8 cellular contexts compared by ENCODE assay signal in the genomic region with DNA sequence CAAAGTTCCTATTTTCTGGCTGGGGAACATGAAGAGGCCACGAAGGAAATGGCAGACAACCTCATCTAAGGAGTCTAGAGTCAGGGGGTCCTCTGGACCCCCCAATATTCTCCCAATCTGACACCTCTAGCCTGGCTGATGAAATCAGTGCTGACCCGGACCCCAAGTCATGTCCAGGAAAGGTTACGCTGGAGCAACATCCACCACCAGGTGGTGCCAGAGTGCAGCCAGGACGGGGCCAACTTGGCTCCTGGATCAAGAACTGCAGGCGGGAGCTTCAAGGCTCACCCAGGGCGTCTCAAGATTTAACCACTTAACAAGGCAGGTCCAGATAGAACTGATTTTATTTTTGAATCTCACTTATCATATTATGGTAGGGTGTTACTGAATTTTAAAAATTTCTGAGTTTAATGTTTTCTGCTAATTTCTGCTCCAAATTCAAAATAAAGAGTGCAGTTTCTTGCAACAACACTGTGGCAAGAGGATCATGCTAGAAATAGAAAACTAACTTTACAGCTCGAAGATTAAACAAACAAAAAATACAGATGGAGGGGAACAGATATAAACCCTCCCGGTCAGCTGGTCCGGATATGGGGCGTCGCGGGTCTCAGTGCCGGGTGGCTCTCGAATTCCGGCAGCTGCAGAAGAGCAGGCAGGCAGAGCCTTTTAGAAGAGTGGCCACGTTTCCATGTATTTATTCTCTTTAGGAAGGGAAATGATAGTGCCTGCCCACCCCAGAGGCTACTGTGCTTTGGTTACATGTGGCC.
DNase-seq lines count a peak whose midpoint lies in the region; ATAC-seq and TF ChIP-seq lines count a peak whose summit lies in the region.

No MANE protein-coding gene starts in this region.

- no peaks in the 10 kb centered on the region for H3K9me2 ChIP-seq in PC-3 (replicated peaks; ENCODE audit: low read length)

- CTCF ChIA-PET in PC-3 (lab: Charles Lee) = interaction anchor here (0.5 to 0.7 kb wide), 6 partner anchors 9 to 136 kb away, joined by 3 read pairs; a partner anchor contains a TSS

- H2AFZ ChIP-seq in PC-3 (ENCODE audit: low read length) = no peak overlapping the region

- no peak overlapping the region for H3K27ac ChIP-seq in PC-3 (ENCODE audit: low read length)

- POLR2A ChIA-PET in PC-3 (lab: Charles Lee; ENCODE audit: unreplicated experiment) = no interaction called here

- peak overlapping the region; percentile 96 to 99 (median 98) for H3K27ac Mint-ChIP-seq in nephron

- TF ChIP-seq CTCF in PC-3 (conservative IDR thresholded peaks at IDR 0.05; ENCODE audit: low read depth, low read length) = peak; percentile 92
- TF ChIP-seq CTCF in nephron (IDR thresholded peaks at IDR 0.05; ENCODE audit: unreplicated experiment in 3 of 3) = peak; percentile 88 to 95 (median 90)

- H3K4me2 ChIP-seq in PC-3 (ENCODE audit: low read length) = no peak overlapping the region

- BruUV-seq in PC-3 (replicated peaks; lab: Mats Ljungman, UMichigan) = no TSS peak

- intact Hi-C loops in PC-3 (cut with micrococcal nuclease) = loop anchor here (1.0 to 2.0 kb wide), 2 partner anchors 81 to 183 kb away; no protein-coding TSS in a partner anchor

- H3K4me1 Mint-ChIP-seq in nephron = peaks cover 63% of the 10 kb centered on the region

- no peaks in the 10 kb centered on the region for H3F3A ChIP-seq in PC-3 (ENCODE audit: low read length, unreplicated experiment)

- H3K79me2 ChIP-seq in PC-3 (ENCODE audit: low read length) = peaks cover 20% of the 10 kb centered on the region

- no peak overlapping the region for H3K9ac ChIP-seq in PC-3 (ENCODE audit: low read length)

- H3K9me3 ChIP-seq in PC-3 (ENCODE audit: low read length) = peaks cover 7% of the 10 kb centered on the region; the same call in 1 of the 2 replicates

- H3K4me1 ChIP-seq in PC-3 (ENCODE audit: insufficient read depth, low read length) = peaks cover 32% of the 10 kb centered on the region

- peak overlapping the region; percentile 33 to 65 (median 40) for H3K4me3 Mint-ChIP-seq in nephron

- peaks cover 58% of the 10 kb centered on the region for H3K36me3 ChIP-seq in PC-3 (ENCODE audit: low read depth, low read length)

- H3K27me3 Mint-ChIP-seq in nephron (ENCODE audit: low read depth) = no peaks in the 10 kb centered on the region

- peak; percentile 49 for DNase-seq in GDM1 (lab: John Stamatoyannopoulos, UW)
- peak; percentile 77 for DNase-seq in PC-3
- DNase-seq in activated T-cell treated with anti-CD3 and anti-CD28 coated beads, Interleukin-2, amount 50 U/mL, for 48 hours = peak; percentile 89 to 91
- peak; percentile 81 for DNase-seq in fibroblast of peridontal ligament (ENCODE audit: extremely low read depth)
- DNase-seq in stimulated activated naive CD8-positive, alpha-beta T cell treated with anti-CD3 and anti-CD28 coated beads, Interleukin-15, Interleukin-2, amounts not matched to agents 100 U/mL and 50 U/mL, for 24 hours = peak; percentile 92

- ATAC-seq in HG03432 (IDR thresholded peaks at IDR 0.05; ENCODE audit: unreplicated experiment) (peak; percentile 46), PC-3 (peak; percentile 20; the same call in 1 of the 2 replicates), GM18868 (IDR thresholded peaks at IDR 0.05; ENCODE audit: unreplicated experiment) (no peak)
- peak; percentile 64 for ATAC-seq in stimulated activated naive CD8-positive, alpha-beta T cell treated with anti-CD3 and anti-CD28 coated beads, Interleukin-15, Interleukin-2, amounts not matched to agents 100 U/mL and 50 U/mL, for 24 hours

- H3K4me3 ChIP-seq in PC-3 (ENCODE audit: low read length) = no peak overlapping the region

- H3K36me3 Mint-ChIP-seq in nephron (ENCODE audit: low read depth) = peaks cover 37% of the 10 kb centered on the region

- H3K9me3 Mint-ChIP-seq in nephron = no peaks in the 10 kb centered on the region

- no peaks in the 10 kb centered on the region for H4K20me1 ChIP-seq in PC-3 (ENCODE audit: low read length)

- no peaks in the 10 kb centered on the region for H3K27me3 ChIP-seq in PC-3 (ENCODE audit: low read length)
